ENCODE assay signal across 9 cellular contexts in the genomic region with DNA sequence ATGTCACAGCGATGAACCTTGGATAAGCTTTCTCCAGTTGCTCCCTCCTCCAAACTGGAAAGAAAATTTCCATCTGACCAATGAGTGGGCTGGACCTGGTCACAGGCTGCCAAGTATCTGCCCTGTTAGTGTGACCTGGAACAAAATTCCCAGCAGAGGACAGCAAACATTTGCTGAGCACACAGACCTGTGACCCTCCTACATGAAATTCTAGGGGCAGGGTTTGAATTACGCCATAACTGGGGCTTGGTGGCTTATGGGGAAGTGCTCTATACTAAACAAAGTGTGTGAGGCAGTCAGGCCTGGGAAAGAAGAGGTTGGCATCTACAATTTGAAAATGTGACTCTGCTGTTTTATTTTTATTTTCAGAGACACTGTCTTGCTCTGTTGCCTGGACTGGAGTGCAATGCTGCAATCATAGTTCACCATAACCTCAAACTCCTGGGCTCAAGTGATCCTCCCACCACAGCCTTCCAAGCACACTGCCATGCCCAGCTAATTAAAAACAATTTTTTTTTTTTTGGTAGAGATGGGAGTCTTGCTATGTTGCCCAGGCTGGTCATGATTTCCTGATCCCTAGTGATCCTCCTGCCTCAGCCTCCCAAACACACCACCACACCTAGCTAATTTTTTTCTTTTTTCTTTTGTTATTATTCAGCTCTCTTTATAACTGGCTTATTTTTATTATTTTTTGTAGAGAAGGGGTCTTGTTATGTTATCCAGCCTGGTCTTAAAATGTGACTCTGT. TPM values are rescaled to one million over a fixed set of nuclear protein-coding genes. Genes with fewer than 3 reads are reported as not detected.
DNase-seq lines count a peak whose midpoint lies in the region; ATAC-seq and TF ChIP-seq lines count a peak whose summit lies in the region.
"Had no signal": no experiment of that assay in that cellular context is flagged by ENCODE, and none has a peak within 500 bp of the region (broad histone marks: within the 10 kb centered on the region; RNA-seq: fewer than 3 reads in every experiment).

No MANE protein-coding gene starts in this region.

- DNase-seq in DND-41 = no peak
- DNase-seq in NCI-H69 (lab: John Stamatoyannopoulos, UW) = peak; percentile 54
- DNase-seq in heart left ventricle = peak in 2 of 5 donors; percentile 25 to 39
- no peak for DNase-seq in psoas muscle
- no peak for DNase-seq in osteoblast (ENCODE audit: insufficient read length, low spot score, missing footprints)
- DNase-seq in NCI-H82 treated with DMSO at 0.1 percent for 48 hours (lab: John Stamatoyannopoulos, UW; ENCODE audit: unreplicated experiment) = no peak
- DNase-seq: NCI-H82 had no signal

- no peak for TF ChIP-seq POLR2A in heart left ventricle (IDR thresholded peaks at IDR 0.05)

- TF ChIP-seq CTCF in DND-41 (IDR thresholded peaks at IDR 0.05; ENCODE audit: borderline replicate concordance, extremely low read depth, low read length, poor library complexity, severe bottlenecking) (peak; percentile 13), heart left ventricle (IDR thresholded peaks at IDR 0.05) (no peak), psoas muscle (IDR thresholded peaks at IDR 0.05) (no peak), osteoblast (IDR thresholded peaks at IDR 0.05; ENCODE audit: extremely low read depth, low read depth, low read length) (no peak)

- H3K27ac ChIP-seq in DND-41 (ENCODE audit: low read length) (peak overlapping the region; percentile 99), heart left ventricle (peak overlapping the region in 7 of 12 donors; percentile 4 to 96 (median 37)), psoas muscle (peak overlapping the region; percentile 7), osteoblast (ENCODE audit: low read depth, low read length) (no peak overlapping the region)

- H3K36me3 ChIP-seq in DND-41 (ENCODE audit: insufficient read depth, low read length) (no peaks in the 10 kb centered on the region), heart left ventricle (peaks cover 0 to 11% (median 5%) of the 10 kb centered on the region in 9 donors), psoas muscle (ENCODE audit: insufficient read depth in 1 of 2, low read depth in 1 of 2) (no peaks in the 10 kb centered on the region), osteoblast (ENCODE audit: insufficient read depth, low read length) (peaks cover 6% of the 10 kb centered on the region)

- H3K9me3 ChIP-seq in DND-41 (ENCODE audit: insufficient read depth, low read length, severe bottlenecking) (no peaks in the 10 kb centered on the region), heart left ventricle (no peaks in the 10 kb centered on the region), psoas muscle (no peaks in the 10 kb centered on the region), osteoblast (ENCODE audit: low read depth, low read length) (no peaks in the 10 kb centered on the region)

- H3K79me2 ChIP-seq in DND-41 (ENCODE audit: insufficient read depth, low read length) (peaks cover 59% of the 10 kb centered on the region), osteoblast (ENCODE audit: insufficient read depth, low read length) (no peaks in the 10 kb centered on the region)

- peak overlapping the region; percentile 65 for H3K9ac ChIP-seq in DND-41 (ENCODE audit: low read depth, low read length)

- intact Hi-C loops in heart left ventricle (cut with DNase I) = no loop called here
- intact Hi-C loops in psoas muscle (cut with DNase I) = loop anchor here in 1 of 2 donors (10.0 kb wide), 1 partner anchor 769 kb away; no protein-coding TSS in a partner anchor

- H3K4me2 ChIP-seq in DND-41 (ENCODE audit: insufficient read depth, low read length) (peak overlapping the region; percentile 38; the same call in 1 of the 2 replicates), osteoblast (ENCODE audit: insufficient read depth, low read length) (no peak overlapping the region)

- WGBS in heart left ventricle, 4 donors = 79 to 92% (median 87%) methylated on average over 2 of the region's 2 CpGs
- WGBS in psoas muscle, 3 donors = 53 to 62% (median 53%) methylated on average over 2 of the region's 2 CpGs

- no peak overlapping the region for H2AFZ ChIP-seq in DND-41 (ENCODE audit: low read depth, low read length)
- H2AFZ ChIP-seq in osteoblast (ENCODE audit: low read length) = no peak overlapping the region

- H3K4me3 ChIP-seq in DND-41 (ENCODE audit: low read depth in 1 of 2, low read length in 2 of 2) (no peak overlapping the region), heart left ventricle (no peak overlapping the region), psoas muscle (no peak overlapping the region), osteoblast (ENCODE audit: insufficient read depth, low read length) (no peak overlapping the region)

- ATAC-seq in DND-41 (ENCODE audit: insufficient read depth, low read depth) (no peak), heart left ventricle (peak; percentile 46 to 73 (median 68)), psoas muscle (peak; percentile 58 to 69 (median 60)), GM21526 (IDR thresholded peaks at IDR 0.05; ENCODE audit: low FRiP score, unreplicated experiment) (no peak), GM21423 (IDR thresholded peaks at IDR 0.05; ENCODE audit: unreplicated experiment) (no peak)

- H4K20me1 ChIP-seq in DND-41 (ENCODE audit: insufficient read depth, low read length) (no peaks in the 10 kb centered on the region), osteoblast (ENCODE audit: insufficient read depth, low read length) (peaks cover 4% of the 10 kb centered on the region)

- H3K27me3 ChIP-seq in DND-41 (ENCODE audit: insufficient read depth, low read length, poor library complexity) = no peaks in the 10 kb centered on the region
- H3K27me3 ChIP-seq in heart left ventricle = no peaks in the 10 kb centered on the region
- H3K27me3 ChIP-seq in psoas muscle (ENCODE audit: insufficient read depth in 3 of 3, low read length in 2 of 3) = no peaks in the 10 kb centered on the region
- no peaks in the 10 kb centered on the region for H3K27me3 ChIP-seq in osteoblast (ENCODE audit: insufficient read depth, low read length)

- H3K4me1 ChIP-seq in DND-41 (ENCODE audit: insufficient read depth, low read length) (peaks cover 100% of the 10 kb centered on the region), heart left ventricle (peaks cover 0 to 79% (median 14%) of the 10 kb centered on the region in 12 donors), psoas muscle (peaks cover 22% of the 10 kb centered on the region), osteoblast (ENCODE audit: insufficient read depth, low read length) (peaks cover 4% of the 10 kb centered on the region)

RNA-seq across cellular contexts. Expression of gene XBP1, which starts 13.6 kb away (rescaled TPM):
- total RNA-seq in heart left ventricle = 100 to 1,000 TPM in 3 of 9 donors, 10 to 100 TPM in 6; 59.8 to 133 (median 88.1) TPM
- 100 to 1,000 TPM in 1 of 2 donors, 10 to 100 TPM in 1; 23.8 to 160 TPM for polyA plus RNA-seq in heart left ventricle
- total RNA-seq in psoas muscle = 100 to 1,000 TPM in 2 of 4 donors, 10 to 100 TPM in 2; 38.9 to 151 (median 98.8) TPM
- polyA plus RNA-seq in psoas muscle = 100 to 1,000 TPM in 2 of 3 donors, 10 to 100 TPM in 1; 82.6 to 173 (median 110) TPM
- total RNA-seq in osteoblast = 199 and 219 TPM in 2 replicates

RNA-seq across cellular contexts. Expression of gene CCDC117, which starts 41.5 kb away (rescaled TPM):
- total RNA-seq in heart left ventricle (10 to 100 TPM in 8 of 9 donors, 1 to 10 TPM in 1; 8.9 to 16.6 (median 13.3) TPM), psoas muscle (10 to 100 TPM; 19.9 to 29.4 (median 28.1) TPM), osteoblast (25.9 and 28.6 TPM in 2 replicates)
- polyA plus RNA-seq in heart left ventricle (10 to 100 TPM in 1 of 2 donors, 1 to 10 TPM in 1; 6.9 to 11.3 TPM), psoas muscle (10 to 100 TPM in 2 of 3 donors, 1 to 10 TPM in 1; 9.1 to 39.1 (median 14.8) TPM)

Comparison
In these comparisons a context has a peak if more than half of its experiments do, and no peak if none do; other contexts are left out.
1. ATAC-seq: peak in heart left ventricle (4 of 4) and psoas muscle (4 of 4); none in DND-41 (single experiment), GM21526 (single experiment) and GM21423 (single experiment).